Comparison of ENCODE assay signal across 2 cellular contexts in genomic region chr14:75609606-75610476, GRCh38.
TF ChIP-seq lines count a peak whose summit lies in the region.

No MANE protein-coding gene starts in this region.

TF ChIP-seq in liver, 16 proteins besides CTCF, POLR2A, EP300 and RAD21:
- TF ChIP-seq FOXA1 (IDR thresholded peaks at IDR 0.05) (no peak), GABPA (IDR thresholded peaks at IDR 0.05 in 1 of 2, conservative IDR thresholded peaks at IDR 0.05 in 1 of 2) (no peak), REST (IDR thresholded peaks at IDR 0.05) (no peak), MAX (IDR thresholded peaks at IDR 0.05) (no peak), SP1 (IDR thresholded peaks at IDR 0.05) (peak; percentile 54), TAF1 (conservative IDR thresholded peaks at IDR 0.05) (no peak), FOXA2 (IDR thresholded peaks at IDR 0.05) (no peak), JUND (IDR thresholded peaks at IDR 0.05) (no peak), ZBTB33 (IDR thresholded peaks at IDR 0.05) (no peak), ATF3 (IDR thresholded peaks at IDR 0.05) (no peak), YY1 (IDR thresholded peaks at IDR 0.05) (no peak), HNF4A (conservative IDR thresholded peaks at IDR 0.05) (no peak), NR2F2 (IDR thresholded peaks at IDR 0.05) (no peak), RXRA (IDR thresholded peaks at IDR 0.05) (peak; percentile 41 to 74)
TF ChIP-seq in liver: peak in this region for 2.

TF ChIP-seq in HepG2, 621 proteins besides CTCF, POLR2A, EP300 and RAD21:
- TF ChIP-seq ZMAT5 (CRISPR knock-in tag; IDR thresholded peaks at IDR 0.05; ENCODE audit: borderline replicate concordance, low read depth) (no peak), CBX1 (IDR thresholded peaks at IDR 0.05; ENCODE audit: low read depth) (no peak), ZBTB38 (CRISPR knock-in tag; IDR thresholded peaks at IDR 0.05) (no peak), ZSCAN20 (CRISPR knock-in tag; IDR thresholded peaks at IDR 0.05; ENCODE audit: borderline replicate concordance) (no peak), RXRA (CRISPR knock-in tag; IDR thresholded peaks at IDR 0.05) (no peak), ZNF276 (CRISPR knock-in tag; IDR thresholded peaks at IDR 0.05; ENCODE audit: low read depth) (no peak), NR1H2 (CRISPR knock-in tag; IDR thresholded peaks at IDR 0.05; ENCODE audit: borderline replicate concordance, low read depth) (no peak), ZNF33B (CRISPR knock-in tag; IDR thresholded peaks at IDR 0.05) (no peak), BRF2 (CRISPR knock-in tag; IDR thresholded peaks at IDR 0.05) (no peak)
